Comparison of ENCODE assay signal across 7 cellular contexts in genomic region chr22:21044931-21045584, GRCh38. TPM values are rescaled to one million over a fixed set of nuclear protein-coding genes. Genes with fewer than 3 reads are reported as not detected.
A peak's percentile ranks its signal among the peaks of the same experiment; 100 is the strongest.
DNase-seq lines count a peak whose midpoint lies in the region; ATAC-seq and TF ChIP-seq lines count a peak whose summit lies in the region.

No MANE protein-coding gene starts in this region.

- peak overlapping the region; percentile 43 for H3K4me3 ChIP-seq in brain microvascular endothelial cell (ENCODE audit: low read depth, low read length)
- peak overlapping the region; percentile 72 for H3K4me3 ChIP-seq in thoracic aorta

- no peaks in the 10 kb centered on the region for H3K36me3 ChIP-seq in brain microvascular endothelial cell (replicated peaks)
- H3K36me3 ChIP-seq in thoracic aorta: no peaks in the 10 kb centered on the region

- no peaks in the 10 kb centered on the region for H3K9me3 ChIP-seq in thoracic aorta

- peak; percentile 41 for DNase-seq in GM04504 (ENCODE audit: low read depth)
- peak; percentile 61 for DNase-seq in NCI-H146 treated with DMSO at 0.1 percent for 48 hours (lab: John Stamatoyannopoulos, UW; ENCODE audit: unreplicated experiment)
- peak; percentile 93 for DNase-seq in brain microvascular endothelial cell
- no peak for DNase-seq in left lobe of liver (ENCODE audit: low spot score)
- no peak for DNase-seq in thoracic aorta (ENCODE audit: low spot score)
- no peak for DNase-seq in NAMALWA (ENCODE audit: low spot score)

- peak; percentile 62 for ATAC-seq in left lobe of liver
- ATAC-seq in thoracic aorta (ENCODE audit: insufficient number of reproducible peaks, low FRiP score, low read depth): peak; percentile 29
- ATAC-seq in HG03565 (IDR thresholded peaks at IDR 0.05; ENCODE audit: unreplicated experiment): no peak

- H3K27ac ChIP-seq in brain microvascular endothelial cell (peak overlapping the region; percentile 91), thoracic aorta (no peak overlapping the region)

- peaks cover 11 to 14% of the 10 kb centered on the region in 2 donors for H3K4me1 ChIP-seq in thoracic aorta (ENCODE audit: control insufficient read depth in 1 of 2, low read depth in 2 of 2)

- in situ Hi-C loops in brain microvascular endothelial cell (cut with HindIII; ENCODE audit: low pct_ligation_motif_present, low sequenced_read_pairs): no loop called here

- no peaks in the 10 kb centered on the region for H3K27me3 ChIP-seq in brain microvascular endothelial cell (replicated peaks)
- no peaks in the 10 kb centered on the region for H3K27me3 ChIP-seq in thoracic aorta (replicated peaks; ENCODE audit: insufficient read depth)

- no peak for TF ChIP-seq CTCF in brain microvascular endothelial cell (IDR thresholded peaks at IDR 0.05; ENCODE audit: low read depth, low read length, missing control alignments)
- TF ChIP-seq CTCF in thoracic aorta (IDR thresholded peaks at IDR 0.05): no peak

RNA-seq across cellular contexts. Expression of gene LRRC74B, which starts 0.7 kb away (rescaled TPM):
- total RNA-seq in left lobe of liver (not detected), thoracic aorta (not detected)

RNA-seq across cellular contexts. Expression of gene SLC7A4, which starts 12.7 kb away (rescaled TPM):
- total RNA-seq in left lobe of liver (0.23 TPM), thoracic aorta (1 to 10 TPM in 1 of 2 donors, not detected in 1; 1.2 TPM)

RNA-seq across cellular contexts. Expression of gene P2RX6, which starts 30.1 kb away (rescaled TPM):
- 0.28 TPM for total RNA-seq in left lobe of liver
- under 1 TPM in 1 of 2 donors, not detected in 1; 0.81 TPM for total RNA-seq in thoracic aorta

RNA-seq across cellular contexts. Expression of gene THAP7, which starts 43.1 kb away (rescaled TPM):
- 16.9 TPM for total RNA-seq in left lobe of liver
- 10 to 100 TPM; 38.3 to 60.0 TPM for total RNA-seq in thoracic aorta

Comparison
In these comparisons a context has a peak if more than half of its experiments do, and no peak if none do; other contexts are left out.
1. DNase-seq: peak in GM04504 (single experiment), NCI-H146 treated with DMSO at 0.1 percent for 48 hours (single experiment) and brain microvascular endothelial cell (single experiment); none in left lobe of liver (single experiment), thoracic aorta (single experiment) and NAMALWA (single experiment).